24 cellular contexts compared by ENCODE assay signal in the genomic region with DNA sequence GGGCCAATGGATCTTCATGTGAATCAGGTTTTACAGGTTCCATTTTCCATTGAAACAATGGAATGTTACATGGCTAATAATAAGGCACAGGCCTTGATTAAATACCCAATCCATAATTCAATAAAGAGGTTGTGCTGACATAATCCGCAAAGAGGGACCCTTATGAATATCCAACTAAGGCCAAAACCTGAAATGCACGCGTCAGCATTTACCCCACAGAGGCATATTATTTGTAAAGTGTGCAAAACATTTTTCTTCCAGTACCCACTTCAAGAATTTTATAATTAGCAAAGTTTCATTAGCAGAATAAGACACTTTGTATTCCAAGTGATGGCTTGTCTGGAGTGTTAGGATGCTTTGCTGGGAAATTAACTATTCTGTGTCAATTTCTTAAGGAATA.
"Had no signal": no experiment of that assay in that cellular context is flagged by ENCODE, and none has a peak within 500 bp of the region (broad histone marks: within the 10 kb centered on the region; RNA-seq: fewer than 3 reads in every experiment).

No MANE protein-coding gene starts in this region.

- FAIRE-seq: colon, endothelial cell of umbilical vein, islet of Langerhans, keratinocyte had no signal

- H3K4me3 ChIP-seq: coronary artery, dorsolateral prefrontal cortex, esophagus squamous epithelium, gastrocnemius medialis, heart right ventricle, left lung, lower lobe of right lung, mucosa of descending colon had no signal

- H3K9me3 ChIP-seq: esophagus squamous epithelium, gastrocnemius medialis, heart right ventricle, left lung, lower lobe of right lung, mucosa of descending colon had no signal

- H3K27me3 ChIP-seq: gastrocnemius medialis, heart right ventricle, left lung had no signal

- H3K4me1 ChIP-seq: esophagus squamous epithelium, gastrocnemius medialis, heart right ventricle, left lung, lower lobe of right lung had no signal

- ATAC-seq: gastrocnemius medialis, heart right ventricle, left cardiac atrium, left lung, left ventricle myocardium superior, lower lobe of right lung, mucosa of descending colon had no signal

- DNase-seq: dermis blood vessel endothelial cell; dorsolateral prefrontal cortex; effector CD4-positive, alpha-beta T cell; effector memory CD4-positive, alpha-beta T cell; esophagus squamous epithelium; foreskin fibroblast; foreskin melanocyte; gastrocnemius medialis; glutamatergic neuron; head of caudate nucleus; heart right ventricle; hippocampal formation; left cardiac atrium; left lung; left ventricle myocardium superior; lower lobe of right lung; mesenchymal stem cell; mucosa of descending colon; naive B cell had no signal

- H3K27ac ChIP-seq: coronary artery, dorsolateral prefrontal cortex, esophagus squamous epithelium, gastrocnemius medialis, heart right ventricle, left lung, lower lobe of right lung had no signal

- H3K36me3 ChIP-seq: esophagus squamous epithelium, gastrocnemius medialis, heart right ventricle, left lung, lower lobe of right lung had no signal
